22 cellular contexts compared by ENCODE assay signal in the genomic region with DNA sequence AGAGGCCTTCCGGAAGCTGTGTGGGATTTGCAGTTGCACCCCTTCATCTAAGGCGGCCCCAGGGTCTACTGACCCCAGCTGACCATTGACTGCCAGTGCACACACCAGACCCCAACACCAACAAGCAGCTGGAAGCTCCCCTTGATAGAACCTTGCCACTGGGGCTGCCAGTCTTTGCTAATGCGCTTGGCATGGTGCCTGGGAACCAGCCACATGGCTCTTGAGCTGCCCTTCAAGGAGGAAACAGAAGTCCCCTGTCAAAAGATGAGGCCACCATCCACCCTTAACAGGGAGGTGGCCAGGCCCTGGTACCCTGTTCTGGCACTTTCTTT. TPM values are rescaled to one million over a fixed set of nuclear protein-coding genes. Genes with fewer than 3 reads are reported as not detected.
"Had no signal": no experiment of that assay in that cellular context is flagged by ENCODE, and none has a peak within 500 bp of the region (broad histone marks: within the 10 kb centered on the region; RNA-seq: fewer than 3 reads in every experiment).

No MANE protein-coding gene starts in this region.

- H3K4me1 Mint-ChIP-seq: activated T-helper 17 cell treated with anti-CD3 and anti-CD28 coated beads, Interleukin-2, amount 50 U/mL, for 72 hours; natural killer cell; T-helper 17 cell had no signal

- H3K4me3 Mint-ChIP-seq: activated T-helper 17 cell treated with anti-CD3 and anti-CD28 coated beads, Interleukin-2, amount 50 U/mL, for 72 hours; effector memory CD8-positive, alpha-beta T cell; natural killer cell; T-helper 17 cell had no signal

- H3K9me3 ChIP-seq: tibial nerve had no signal

- H3K27ac Mint-ChIP-seq: activated T-helper 17 cell treated with anti-CD3 and anti-CD28 coated beads, Interleukin-2, amount 50 U/mL, for 72 hours; effector memory CD8-positive, alpha-beta T cell; natural killer cell; T-helper 17 cell had no signal

- H3K36me3 ChIP-seq: brain microvascular endothelial cell, tibial nerve had no signal

- H3K27ac ChIP-seq: brain microvascular endothelial cell, foreskin keratinocyte, skin epidermis, tibial nerve had no signal

- H3K27me3 ChIP-seq: tibial nerve had no signal

- ATAC-seq: activated T-helper 17 cell treated with anti-CD3 and anti-CD28 coated beads, Interleukin-2, amount 50 U/mL, for 72 hours; effector memory CD8-positive, alpha-beta T cell; foreskin keratinocyte; T-helper 17 cell had no signal

- H3K9me3 Mint-ChIP-seq: activated T-helper 17 cell treated with anti-CD3 and anti-CD28 coated beads, Interleukin-2, amount 50 U/mL, for 72 hours; effector memory CD8-positive, alpha-beta T cell; natural killer cell had no signal

- H3K4me3 ChIP-seq: skin epidermis, tibial nerve had no signal

- H3K4me1 ChIP-seq: foreskin keratinocyte, tibial nerve had no signal

- DNase-seq: activated CD4-positive, alpha-beta T cell treated with anti-CD3 and anti-CD28 coated beads, Interleukin-2, amount 50 U/mL, for 1 hour; activated naive CD4-positive, alpha-beta T cell treated with Interleukin-2 at 50 U/mL for 16 hours; anterior cingulate cortex; brain microvascular endothelial cell; cerebellar nuclear complex; dermis blood vessel endothelial cell; effector memory CD8-positive, alpha-beta T cell; foreskin keratinocyte; glutamatergic neuron; kidney glomerular epithelial cell; mesendoderm; natural killer cell; stimulated activated CD4-positive, alpha-beta T cell treated with anti-CD3 and anti-CD28 coated beads, Interleukin-15, amount 100 ng/mL, for 24 hours; stimulated activated CD4-positive, alpha-beta T cell treated with anti-CD3 and anti-CD28 coated beads, Interleukin-4, amount 100 ng/mL, for 1 hour; stimulated activated naive CD4-positive, alpha-beta T cell treated with Interleukin-2 at 50 U/mL for 16 hours; substantia nigra; T-helper 17 cell had no signal

- H3K36me3 Mint-ChIP-seq: natural killer cell had no signal

RNA-seq across cellular contexts. Expression of a gene that starts 8.5 kb away (rescaled TPM):
- total RNA-seq: activated CD8-positive, alpha-beta memory T cell treated with anti-CD3 and anti-CD28 coated beads for 36 hours; activated T-helper 17 cell treated with anti-CD3 and anti-CD28 coated beads, Interleukin-2, amount 50 U/mL, for 72 hours; dermis blood vessel endothelial cell; foreskin keratinocyte; liver; natural killer cell; T-helper 17 cell; tibial nerve had no signal
- polyA plus RNA-seq: foreskin keratinocyte had no signal

RNA-seq across cellular contexts. Expression of a gene that starts 23.1 kb away (rescaled TPM):
- total RNA-seq: activated T-helper 17 cell treated with anti-CD3 and anti-CD28 coated beads, Interleukin-2, amount 50 U/mL, for 72 hours; dermis blood vessel endothelial cell; foreskin keratinocyte; natural killer cell; T-helper 17 cell had no signal
- polyA plus RNA-seq: foreskin keratinocyte had no signal

RNA-seq across cellular contexts. Expression of a gene that starts 55.7 kb away (rescaled TPM):
- total RNA-seq: activated CD8-positive, alpha-beta memory T cell treated with anti-CD3 and anti-CD28 coated beads for 36 hours; activated T-helper 17 cell treated with anti-CD3 and anti-CD28 coated beads, Interleukin-2, amount 50 U/mL, for 72 hours; dermis blood vessel endothelial cell; foreskin keratinocyte; liver; natural killer cell; T-helper 17 cell; tibial nerve had no signal
- polyA plus RNA-seq: foreskin keratinocyte had no signal

RNA-seq across cellular contexts. Expression of a gene that starts 57.9 kb away (rescaled TPM):
- total RNA-seq: activated CD8-positive, alpha-beta memory T cell treated with anti-CD3 and anti-CD28 coated beads for 36 hours; activated T-helper 17 cell treated with anti-CD3 and anti-CD28 coated beads, Interleukin-2, amount 50 U/mL, for 72 hours; dermis blood vessel endothelial cell; foreskin keratinocyte; liver; natural killer cell; T-helper 17 cell; tibial nerve had no signal
- polyA plus RNA-seq: foreskin keratinocyte, liver had no signal
